17 cellular contexts compared by ENCODE assay signal in genomic region chr14:95292660-95293425, GRCh38. TPM values are rescaled to one million over a fixed set of nuclear protein-coding genes. Genes with fewer than 3 reads are reported as not detected.
DNase-seq lines count a peak whose midpoint lies in the region; ATAC-seq and TF ChIP-seq lines count a peak whose summit lies in the region.
"Had no signal": no experiment of that assay in that cellular context is flagged by ENCODE, and none has a peak within 500 bp of the region (broad histone marks: within the 10 kb centered on the region; RNA-seq: fewer than 3 reads in every experiment).

No MANE protein-coding gene starts in this region.

- peaks cover 3 to 29% (median 5%) of the 10 kb centered on the region in 3 experiments; a peak in 6 of 7 replicates for H3K36me3 Mint-ChIP-seq in H9 (ENCODE audit: insufficient read depth in 1 of 3, low read depth in 3 of 3)

- no peaks in the 10 kb centered on the region for H3K9me3 ChIP-seq in H9 (ENCODE audit: control insufficient read depth, low read depth, low read length)
- H3K9me3 ChIP-seq in gastroesophageal sphincter, result peaks cover 0 to 14% (median 0%) of the 10 kb centered on the region in 3 donors
- H3K9me3 ChIP-seq in parathyroid adenoma (ENCODE audit: control insufficient read depth, low read length), result no peaks in the 10 kb centered on the region
- H3K9me3 ChIP-seq: HAP-1, mucosa of descending colon had no signal

- H4K91ac ChIP-seq in H9 (ENCODE audit: insufficient read length, low read depth, low read length), result no peak overlapping the region

- H3K4me1 ChIP-seq in H9 (ENCODE audit: insufficient read depth, low read length) (0 out of 2 replicates have a peak, but pooled peaks cover 5% of the 10 kb centered on the region), gastroesophageal sphincter (peaks cover 0 to 22% (median 10%) of the 10 kb centered on the region in 3 donors), parathyroid adenoma (no peaks in the 10 kb centered on the region)
- H3K4me1 ChIP-seq: HAP-1 had no signal

- TF ChIP-seq CTCF in 22Rv1 (IDR thresholded peaks at IDR 0.05) (no peak), H9 (conservative IDR thresholded peaks at IDR 0.05) (no peak), gastroesophageal sphincter (IDR thresholded peaks at IDR 0.05) (no peak), parathyroid adenoma (IDR thresholded peaks at IDR 0.05) (no peak)

- H3K56ac ChIP-seq in H9 (ENCODE audit: insufficient read length, low read depth, low read length), result no peak overlapping the region

- H3K27ac ChIP-seq in 22Rv1 (peak overlapping the region; percentile 54; the same call in 1 of the 2 replicates), H9 (ENCODE audit: insufficient read length, low read depth, low read length) (no peak overlapping the region), gastroesophageal sphincter (peak overlapping the region in 3 of 4 donors; percentile 41 to 69 (median 66)), parathyroid adenoma (peak overlapping the region; percentile 26)

- no peak overlapping the region for H2BK15ac ChIP-seq in H9 (ENCODE audit: low read depth, low read length)

- H2BK5ac ChIP-seq in H9 (ENCODE audit: insufficient read length, low read length), result no peak overlapping the region

- no peak overlapping the region for H2BK20ac ChIP-seq in H9 (ENCODE audit: low read depth, low read length, poor library complexity, severe bottlenecking)

- 0 out of 5 replicates have a peak overlapping the region, but pooled peaks of 1 of the 2 experiments have one; percentile 24 for H3K4me3 Mint-ChIP-seq in H9

- H3K18ac ChIP-seq in H9 (ENCODE audit: insufficient read length, low read depth, low read length), result no peak overlapping the region

- H3K79me2 ChIP-seq in H9 (ENCODE audit: insufficient read depth, low read length) (no peaks in the 10 kb centered on the region), parathyroid adenoma (no peaks in the 10 kb centered on the region)

- no peak for TF ChIP-seq POLR2A in gastroesophageal sphincter (IDR thresholded peaks at IDR 0.05)
- TF ChIP-seq POLR2A in GM18505 (IDR thresholded peaks at IDR 0.05; ENCODE audit: borderline replicate concordance, extremely low read depth, insufficient read depth, insufficient read length), result no peak

- no peaks in the 10 kb centered on the region for H3K79me1 ChIP-seq in H9 (ENCODE audit: insufficient read depth, low read depth, low read length, poor library complexity, severe bottlenecking)

- no peak overlapping the region for H3K4me3 ChIP-seq in gastroesophageal sphincter
- H3K4me3 ChIP-seq in parathyroid adenoma (ENCODE audit: low read depth, low read length), result no peak overlapping the region
- H3K4me3 ChIP-seq: HAP-1, mucosa of descending colon had no signal

- H3T11ph ChIP-seq in H9 (ENCODE audit: low read length), result no peak overlapping the region

- TF ChIP-seq EP300 in gastroesophageal sphincter (IDR thresholded peaks at IDR 0.05), result no peak

- no peak overlapping the region for H3K4me2 ChIP-seq in H9 (ENCODE audit: insufficient read depth, insufficient read length, low read length)
- no peak overlapping the region for H3K4me2 ChIP-seq in parathyroid adenoma (ENCODE audit: low read length)

- H4K5ac ChIP-seq in H9 (ENCODE audit: insufficient read length, low read depth, low read length), result no peak overlapping the region

- no CpG with 5 or more reads among the region's 8 CpGs for WGBS in H9 (ENCODE audit: extremely low coverage, insufficient read length, low lambda C conversion rate)
- 55 to 66% methylated on average over 2 to 7 of the region's 8 CpGs for WGBS in gastroesophageal sphincter (ENCODE audit: low coverage in 1 of 2), 2 donors

- H3K36me3 ChIP-seq in gastroesophageal sphincter (no peaks in the 10 kb centered on the region), parathyroid adenoma (ENCODE audit: control insufficient read depth, insufficient read depth, low read length) (no peaks in the 10 kb centered on the region)
- H3K36me3 ChIP-seq: HAP-1 had no signal

- H2AFZ ChIP-seq in H9 (ENCODE audit: low read length) (no peak overlapping the region), parathyroid adenoma (no peak overlapping the region)

- no peak overlapping the region for H3K4ac ChIP-seq in H9 (ENCODE audit: low read depth, low read length)

- DNase-seq in H9, result peak; percentile 14
- DNase-seq in Kasumi-1 (lab: John Stamatoyannopoulos, UW), result no peak
- DNase-seq in NCI-H526 treated with DMSO at 0.1 percent for 48 hours (lab: John Stamatoyannopoulos, UW), result no peak
- DNase-seq: activated CD4-positive, alpha-beta T cell treated with anti-CD3 and anti-CD28 coated beads for 48 hours; aorta; erythroblast; mucosa of descending colon; NCI-H446; SHP77; stimulated activated naive CD4-positive, alpha-beta T cell; T1000 had no signal

- H2BK12ac ChIP-seq in H9 (ENCODE audit: insufficient read length, low read depth, low read length), result no peak overlapping the region

- peaks cover 7 to 20% of the 10 kb centered on the region in 2 experiments for H3K9me3 Mint-ChIP-seq in H9

- H3K4me1 Mint-ChIP-seq in H9, result peaks cover 33 to 52% of the 10 kb centered on the region in 2 experiments

- H3K27ac Mint-ChIP-seq in H9, result peak overlapping the region in 1 of 3 experiments; percentile 71; a peak in 2 of 7 replicates

- peaks cover under 1% of the 10 kb centered on the region for H3K23me2 ChIP-seq in H9 (ENCODE audit: insufficient read length, low read depth, low read length, poor library complexity, severe bottlenecking)

- ATAC-seq in gastroesophageal sphincter, result no peak
- no peak for ATAC-seq in GM21786 (IDR thresholded peaks at IDR 0.05; ENCODE audit: unreplicated experiment)
- no peak for ATAC-seq in GM18505 (IDR thresholded peaks at IDR 0.05; ENCODE audit: unreplicated experiment)
- ATAC-seq: mucosa of descending colon had no signal

- no peak overlapping the region for H3K23ac ChIP-seq in H9 (ENCODE audit: insufficient read length, low read depth, low read length)

- H3K9ac ChIP-seq in H9 (ENCODE audit: extremely low read depth, insufficient read length, low read length), result no peak overlapping the region
- no peak overlapping the region for H3K9ac ChIP-seq in parathyroid adenoma

- H2AK5ac ChIP-seq in H9 (ENCODE audit: insufficient read length, low read length), result no peak overlapping the region

- no peak overlapping the region for H2BK120ac ChIP-seq in H9 (ENCODE audit: low read depth, low read length, poor library complexity, severe bottlenecking)

- H4K8ac ChIP-seq in H9 (replicated peaks; ENCODE audit: insufficient read length, low read depth, low read length), result no peak overlapping the region

- no peaks in the 10 kb centered on the region for H3K27me3 ChIP-seq in H9 (ENCODE audit: insufficient read depth, low read length)
- H3K27me3 ChIP-seq in gastroesophageal sphincter, result peaks cover 15% of the 10 kb centered on the region
- no peaks in the 10 kb centered on the region for H3K27me3 ChIP-seq in parathyroid adenoma (ENCODE audit: control insufficient read depth, insufficient read depth, low read length)

- no peak overlapping the region; the same call in 1 of the 2 replicates for H3K14ac ChIP-seq in H9 (ENCODE audit: insufficient read depth, low read length)

- H3K27me3 Mint-ChIP-seq in H9 (ENCODE audit: low read depth), result peaks cover 4% of the 10 kb centered on the region

- no peaks in the 10 kb centered on the region for H4K20me1 ChIP-seq in H9 (ENCODE audit: control insufficient read depth, insufficient read depth, insufficient read length)

RNA-seq across cellular contexts. Expression of gene CLMN, which starts 26.9 kb away (rescaled TPM):
- 7.6 and 8.4 TPM in 2 replicates for total RNA-seq in H9 (2021)
- 1 to 10 TPM; 3.8 to 10.0 (median 5.3) TPM for total RNA-seq in gastroesophageal sphincter
